Comparison of ENCODE assay signal across 8 cellular contexts in the genomic region with DNA sequence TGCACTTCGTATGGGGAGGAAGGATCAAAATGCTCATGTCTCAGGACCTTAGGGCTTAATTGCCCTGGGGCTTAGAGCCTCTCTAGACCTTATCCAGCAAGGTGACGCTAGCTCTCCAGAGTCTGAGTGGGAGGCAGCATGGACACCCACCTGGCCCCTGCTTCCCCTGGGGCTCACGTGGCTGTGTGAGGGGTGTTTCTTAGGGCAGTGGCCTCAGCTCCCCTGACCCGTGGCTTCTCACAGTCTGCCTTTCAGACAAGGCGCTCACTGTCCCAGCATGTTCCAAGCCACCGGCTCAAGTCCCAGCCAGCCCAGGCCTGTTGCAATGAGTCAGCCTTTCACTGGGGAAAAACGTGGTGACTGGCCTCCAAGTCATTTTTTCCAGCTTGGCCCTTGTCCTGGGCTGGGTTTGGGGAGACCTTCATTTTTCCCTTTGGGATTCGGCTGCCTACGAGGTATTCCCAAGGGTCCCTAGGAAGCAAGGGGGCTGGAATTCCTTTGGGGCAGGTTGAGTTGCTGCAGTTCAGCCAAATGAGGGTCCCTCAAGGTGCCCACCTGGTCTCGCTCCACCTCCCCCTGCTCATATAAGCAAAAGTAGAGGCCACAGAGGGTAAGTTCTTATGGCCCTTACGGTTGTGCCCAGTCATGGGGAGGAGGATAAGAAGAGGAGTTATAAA. TPM values are rescaled to one million over a fixed set of nuclear protein-coding genes. Genes with fewer than 3 reads are reported as not detected.
DNase-seq lines count a peak whose midpoint lies in the region; ATAC-seq and TF ChIP-seq lines count a peak whose summit lies in the region.

No MANE protein-coding gene starts in this region.

- peaks cover 5% of the 10 kb centered on the region; the same call in 1 of the 2 replicates for H3K4me1 ChIP-seq in GM23338 (ENCODE audit: insufficient read depth)
- H3K4me1 ChIP-seq in heart left ventricle = peaks cover 0 to 33% (median 8%) of the 10 kb centered on the region in 12 donors
- peaks cover 11 to 23% (median 18%) of the 10 kb centered on the region in 3 donors for H3K4me1 ChIP-seq in skeletal muscle tissue (ENCODE audit: control insufficient read depth in 3 of 3, insufficient read depth in 3 of 3, low read length in 3 of 3)

- WGBS in heart left ventricle, 4 donors = 68 to 75% (median 73%) methylated on average over 11 of the region's 11 CpGs

- H3K9me3 ChIP-seq in heart left ventricle = no peaks in the 10 kb centered on the region
- no peaks in the 10 kb centered on the region for H3K9me3 ChIP-seq in skeletal muscle tissue (ENCODE audit: control insufficient read depth in 3 of 3, low read length in 3 of 3)

- peak; percentile 81 for DNase-seq in AG08396 (ENCODE audit: low spot score)
- no peak for DNase-seq in GM23338 (ENCODE audit: low spot score)
- DNase-seq in UCSD-AML1 (lab: John Stamatoyannopoulos, UW; ENCODE audit: unreplicated experiment) = peak; percentile 58
- peak; percentile 70 to 92 (median 76) for DNase-seq in heart left ventricle
- DNase-seq in NK-92 (lab: John Stamatoyannopoulos, UW; ENCODE audit: unreplicated experiment) = no peak
- DNase-seq in iPS-NIHi7 (ENCODE audit: extremely low spot score) = no peak
- no peak for DNase-seq in NOMO-1 (lab: John Stamatoyannopoulos, UW; ENCODE audit: unreplicated experiment in 2 of 2)

- H3K36me3 ChIP-seq in GM23338 (ENCODE audit: insufficient read depth) (no peaks in the 10 kb centered on the region), heart left ventricle (no peaks in the 10 kb centered on the region), skeletal muscle tissue (ENCODE audit: control insufficient read depth in 3 of 3, insufficient read depth in 3 of 3, low read length in 3 of 3) (no peaks in the 10 kb centered on the region)

- no peaks in the 10 kb centered on the region for H3K27me3 ChIP-seq in GM23338 (ENCODE audit: insufficient read depth)
- H3K27me3 ChIP-seq in heart left ventricle = no peaks in the 10 kb centered on the region
- no peaks in the 10 kb centered on the region for H3K27me3 ChIP-seq in skeletal muscle tissue (ENCODE audit: control insufficient read depth in 3 of 3, insufficient read depth in 3 of 3, low read length in 3 of 3)

- no peaks in the 10 kb centered on the region for H3K9me2 ChIP-seq in GM23338 (ENCODE audit: insufficient read depth)

- H3K27ac Mint-ChIP-seq in GM23338 = no peak overlapping the region

- no peaks in the 10 kb centered on the region for H3F3A ChIP-seq in GM23338 (replicated peaks; ENCODE audit: low read depth)

- TF ChIP-seq POLR2A in heart left ventricle (IDR thresholded peaks at IDR 0.05) = no peak

- TF ChIP-seq CTCF in GM23338 (conservative IDR thresholded peaks at IDR 0.05; ENCODE audit: low read depth in 2 of 2) (no peak), heart left ventricle (IDR thresholded peaks at IDR 0.05) (no peak)

- H3K4me2 ChIP-seq in GM23338 = no peak overlapping the region

- no peaks in the 10 kb centered on the region for H3K36me3 Mint-ChIP-seq in GM23338 (ENCODE audit: low read depth)

- no peaks in the 10 kb centered on the region for H4K20me1 ChIP-seq in GM23338 (replicated peaks; ENCODE audit: insufficient read depth)

- no peaks in the 10 kb centered on the region for H3K79me2 ChIP-seq in GM23338 (replicated peaks; ENCODE audit: insufficient read depth)

- peak overlapping the region; percentile 32; the same call in 1 of the 2 replicates for H2AFZ ChIP-seq in GM23338

- intact Hi-C loops in heart left ventricle (cut with DNase I) = no loop called here

- no peak overlapping the region for H3K4me3 Mint-ChIP-seq in GM23338

- no peak overlapping the region for H3K27ac ChIP-seq in GM23338 (ENCODE audit: low read depth)
- H3K27ac ChIP-seq in heart left ventricle = peak overlapping the region in 11 of 12 donors; percentile 34 to 87 (median 72)
- peak overlapping the region; percentile 95 for H3K27ac ChIP-seq in skeletal muscle tissue (ENCODE audit: low read depth, low read length)

- H3K9me3 Mint-ChIP-seq in GM23338 = no peaks in the 10 kb centered on the region

- peak overlapping the region; percentile 52 to 71 (median 71) for H3K9ac ChIP-seq in skeletal muscle tissue (ENCODE audit: low read depth in 1 of 3, low read length in 3 of 3)

- H3K4me3 ChIP-seq in GM23338 (no peak overlapping the region), heart left ventricle (no peak overlapping the region), skeletal muscle tissue (ENCODE audit: low read length in 3 of 3) (no peak overlapping the region)

- peaks cover 7% of the 10 kb centered on the region for H3K27me3 Mint-ChIP-seq in GM23338 (ENCODE audit: insufficient read depth, low read depth, poor library complexity)

- ATAC-seq in GM23338 (peak; percentile 32; the same call in 2 of the 3 replicates), heart left ventricle (peak; percentile 76 to 95 (median 91))

- H3K4me1 Mint-ChIP-seq in GM23338 = peaks cover 17% of the 10 kb centered on the region

TF ChIP-seq in GM23338, 12 proteins besides CTCF, POLR2A, EP300 and RAD21:
- TF ChIP-seq POLR2AphosphoS5 (IDR thresholded peaks at IDR 0.05; ENCODE audit: low read depth) = no peak
- TF ChIP-seq, protein P1, sequence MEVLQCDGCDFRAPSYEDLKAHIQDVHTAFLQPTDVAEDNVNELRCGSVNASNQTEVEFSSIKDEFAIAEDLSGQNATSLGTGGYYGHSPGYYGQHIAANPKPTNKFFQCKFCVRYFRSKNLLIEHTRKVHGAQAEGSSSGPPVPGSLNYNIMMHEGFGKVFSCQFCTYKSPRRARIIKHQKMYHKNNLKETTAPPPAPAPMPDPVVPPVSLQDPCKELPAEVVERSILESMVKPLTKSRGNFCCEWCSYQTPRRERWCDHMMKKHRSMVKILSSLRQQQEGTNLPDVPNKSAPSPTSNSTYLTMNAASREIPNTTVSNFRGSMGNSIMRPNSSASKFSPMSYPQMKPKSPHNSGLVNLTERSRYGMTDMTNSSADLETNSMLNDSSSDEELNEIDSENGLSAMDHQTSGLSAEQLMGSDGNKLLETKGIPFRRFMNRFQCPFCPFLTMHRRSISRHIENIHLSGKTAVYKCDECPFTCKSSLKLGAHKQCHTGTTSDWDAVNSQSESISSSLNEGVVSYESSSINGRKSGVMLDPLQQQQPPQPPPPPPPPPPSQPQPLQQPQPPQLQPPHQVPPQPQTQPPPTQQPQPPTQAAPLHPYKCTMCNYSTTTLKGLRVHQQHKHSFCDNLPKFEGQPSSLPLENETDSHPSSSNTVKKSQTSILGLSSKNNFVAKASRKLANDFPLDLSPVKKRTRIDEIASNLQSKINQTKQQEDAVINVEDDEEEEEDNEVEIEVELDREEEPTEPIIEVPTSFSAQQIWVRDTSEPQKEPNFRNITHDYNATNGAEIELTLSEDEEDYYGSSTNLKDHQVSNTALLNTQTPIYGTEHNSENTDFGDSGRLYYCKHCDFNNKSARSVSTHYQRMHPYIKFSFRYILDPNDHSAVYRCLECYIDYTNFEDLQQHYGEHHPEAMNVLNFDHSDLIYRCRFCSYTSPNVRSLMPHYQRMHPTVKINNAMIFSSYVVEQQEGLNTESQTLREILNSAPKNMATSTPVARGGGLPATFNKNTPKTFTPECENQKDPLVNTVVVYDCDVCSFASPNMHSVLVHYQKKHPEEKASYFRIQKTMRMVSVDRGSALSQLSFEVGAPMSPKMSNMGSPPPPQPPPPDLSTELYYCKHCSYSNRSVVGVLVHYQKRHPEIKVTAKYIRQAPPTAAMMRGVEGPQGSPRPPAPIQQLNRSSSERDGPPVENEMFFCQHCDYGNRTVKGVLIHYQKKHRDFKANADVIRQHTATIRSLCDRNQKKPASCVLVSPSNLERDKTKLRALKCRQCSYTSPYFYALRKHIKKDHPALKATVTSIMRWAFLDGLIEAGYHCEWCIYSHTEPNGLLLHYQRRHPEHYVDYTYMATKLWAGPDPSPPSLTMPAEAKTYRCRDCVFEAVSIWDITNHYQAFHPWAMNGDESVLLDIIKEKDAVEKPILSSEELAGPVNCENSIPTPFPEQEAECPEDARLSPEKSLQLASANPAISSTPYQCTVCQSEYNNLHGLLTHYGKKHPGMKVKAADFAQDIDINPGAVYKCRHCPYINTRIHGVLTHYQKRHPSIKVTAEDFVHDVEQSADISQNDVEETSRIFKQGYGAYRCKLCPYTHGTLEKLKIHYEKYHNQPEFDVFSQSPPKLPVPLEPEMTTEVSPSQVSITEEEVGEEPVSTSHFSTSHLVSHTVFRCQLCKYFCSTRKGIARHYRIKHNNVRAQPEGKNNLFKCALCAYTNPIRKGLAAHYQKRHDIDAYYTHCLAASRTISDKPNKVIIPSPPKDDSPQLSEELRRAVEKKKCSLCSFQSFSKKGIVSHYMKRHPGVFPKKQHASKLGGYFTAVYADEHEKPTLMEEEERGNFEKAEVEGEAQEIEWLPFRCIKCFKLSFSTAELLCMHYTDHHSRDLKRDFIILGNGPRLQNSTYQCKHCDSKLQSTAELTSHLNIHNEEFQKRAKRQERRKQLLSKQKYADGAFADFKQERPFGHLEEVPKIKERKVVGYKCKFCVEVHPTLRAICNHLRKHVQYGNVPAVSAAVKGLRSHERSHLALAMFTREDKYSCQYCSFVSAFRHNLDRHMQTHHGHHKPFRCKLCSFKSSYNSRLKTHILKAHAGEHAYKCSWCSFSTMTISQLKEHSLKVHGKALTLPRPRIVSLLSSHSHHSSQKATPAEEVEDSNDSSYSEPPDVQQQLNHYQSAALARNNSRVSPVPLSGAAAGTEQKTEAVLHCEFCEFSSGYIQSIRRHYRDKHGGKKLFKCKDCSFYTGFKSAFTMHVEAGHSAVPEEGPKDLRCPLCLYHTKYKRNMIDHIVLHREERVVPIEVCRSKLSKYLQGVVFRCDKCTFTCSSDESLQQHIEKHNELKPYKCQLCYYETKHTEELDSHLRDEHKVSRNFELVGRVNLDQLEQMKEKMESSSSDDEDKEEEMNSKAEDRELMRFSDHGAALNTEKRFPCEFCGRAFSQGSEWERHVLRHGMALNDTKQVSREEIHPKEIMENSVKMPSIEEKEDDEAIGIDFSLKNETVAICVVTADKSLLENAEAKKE (CRISPR knock-in tag; IDR thresholded peaks at IDR 0.05) = no peak
- TF ChIP-seq STAT1 (IDR thresholded peaks at IDR 0.05; ENCODE audit: unreplicated experiment) = no peak
- TF ChIP-seq ZNF114 (CRISPR knock-in tag; IDR thresholded peaks at IDR 0.05) = no peak
- no peak for TF ChIP-seq EZH2phosphoT487 (IDR thresholded peaks at IDR 0.05; ENCODE audit: unreplicated experiment)

RNA-seq across cellular contexts. Expression of gene BHLHE40, which starts 15.7 kb away (rescaled TPM):
- total RNA-seq in GM23338 (2014; rRNA removed; shearing (Covaris generic)) = 1.7 and 2.2 TPM in 2 replicates
- polyA plus RNA-seq in GM23338 (2016; fragmentation: Nextera tagmentation; extraction: Ambion mirVana) (1.7 and 2.0 TPM in 2 replicates), heart left ventricle (10 to 100 TPM; 10.7 to 12.5 TPM)
- total RNA-seq in heart left ventricle (100 to 1,000 TPM in 1 of 9 donors, 10 to 100 TPM in 7, 1 to 10 TPM in 1; 8.5 to 109 (median 37.4) TPM), skeletal muscle tissue (11.0 TPM)

Comparison
In these comparisons a context has a peak if more than half of its experiments do, and no peak if none do; other contexts are left out.
1. DNase-seq: peak in AG08396 (single experiment), UCSD-AML1 (single experiment) and heart left ventricle (5 of 5); none in GM23338 (single experiment), NK-92 (single experiment), iPS-NIHi7 (single experiment) and NOMO-1 (0 of 2).